8 cellular contexts compared by ENCODE assay signal in the genomic region with DNA sequence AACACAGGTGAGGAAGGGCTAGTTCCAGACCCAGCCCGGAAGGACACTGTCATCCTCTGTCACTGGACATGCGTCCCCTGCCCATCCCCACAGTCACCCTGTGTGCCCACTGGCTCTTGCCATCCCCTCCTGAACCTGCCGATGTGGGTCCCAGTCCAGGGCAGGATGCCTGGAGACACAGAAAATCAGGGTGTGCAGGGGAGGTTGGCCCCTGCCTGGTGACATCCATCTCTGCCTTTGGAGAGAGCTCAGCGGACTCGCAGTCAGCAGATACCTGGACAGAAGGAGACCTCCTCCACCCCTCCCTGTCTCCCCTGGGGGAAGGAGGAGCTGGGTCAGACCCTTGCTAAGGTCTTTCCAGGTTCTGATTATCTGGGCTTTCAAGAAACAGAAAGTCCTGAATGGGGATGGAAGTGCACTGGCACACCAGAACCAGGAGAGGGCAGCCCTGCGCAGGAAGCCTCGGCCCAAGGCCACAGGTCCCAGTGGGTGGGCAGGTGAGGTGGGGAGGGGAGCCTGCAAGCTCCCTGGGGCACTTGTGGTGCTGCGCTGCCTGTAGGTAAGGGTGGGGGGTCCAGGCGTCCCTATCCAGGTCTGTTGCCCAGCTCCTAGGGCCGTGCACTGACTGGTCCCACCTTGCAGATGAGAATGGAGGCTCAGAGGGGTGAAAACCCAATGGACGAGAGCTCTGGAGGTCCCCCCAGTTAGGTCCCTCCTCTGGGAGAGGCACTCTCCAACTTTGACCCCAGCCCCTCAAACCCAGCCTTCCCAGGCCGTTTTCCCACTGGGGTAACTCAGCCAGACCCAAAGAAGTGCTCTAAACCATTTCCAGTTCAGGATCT. TPM values are rescaled to one million over a fixed set of nuclear protein-coding genes. Genes with fewer than 3 reads are reported as not detected.
DNase-seq lines count a peak whose midpoint lies in the region; ATAC-seq and TF ChIP-seq lines count a peak whose summit lies in the region.

No MANE protein-coding gene starts in this region.

- no peak overlapping the region for H2AK9ac ChIP-seq in IMR-90 (replicated peaks; ENCODE audit: low read depth, low read length, poor library complexity)

- CTCF ChIA-PET in IMR-90 (lab: Yijun Ruan, JAX) = interaction anchor here (1.3 kb wide), 1 partner anchor 73 kb away, joined by 3 read pairs; no protein-coding TSS in a partner anchor
- CTCF ChIA-PET in activated B cell treated with CpG ODN at 0.5 μM for 24 hours (lab: Charles Lee) = interaction anchor here (1.1 kb wide), 1 partner anchor 8 kb away, joined by 4 read pairs; no protein-coding TSS in a partner anchor

- H3K27ac Mint-ChIP-seq in activated B cell treated with CpG ODN at 0.5 μM for 24 hours (no peak overlapping the region), nephron progenitor cell (no peak overlapping the region)

- no peak overlapping the region for H2BK120ac ChIP-seq in IMR-90 (ENCODE audit: low read depth, low read length)

- POLR2A ChIA-PET in IMR-90 (lab: Charles Lee; ENCODE audit: unreplicated experiment) (no interaction called here), activated B cell treated with CpG ODN at 0.5 μM for 24 hours (lab: Charles Lee) (no interaction called here)

- no peak overlapping the region; the same call in 1 of the 2 replicates for H3K4me2 ChIP-seq in IMR-90 (ENCODE audit: low read depth, low read length)

- H2BK15ac ChIP-seq in IMR-90 (ENCODE audit: low read depth, low read length) = no peak overlapping the region

- no peak overlapping the region for H4K8ac ChIP-seq in IMR-90 (ENCODE audit: low read depth in 2 of 2, low read length in 2 of 2)

- no peaks in the 10 kb centered on the region for H3K4me1 Mint-ChIP-seq in activated B cell treated with CpG ODN at 0.5 μM for 24 hours
- no peaks in the 10 kb centered on the region for H3K4me1 Mint-ChIP-seq in nephron progenitor cell

- H3K79me1 ChIP-seq in IMR-90 (ENCODE audit: low read depth in 1 of 2, low read length in 2 of 2) = no peaks in the 10 kb centered on the region

- H4K20me1 ChIP-seq in IMR-90 (ENCODE audit: insufficient read depth, low read length) = peaks cover 4% of the 10 kb centered on the region; the same call in 1 of the 2 replicates

- H3K9me1 ChIP-seq in IMR-90 (ENCODE audit: insufficient read depth, low read length) = peaks cover 6% of the 10 kb centered on the region; the same call in 1 of the 2 replicates

- ATAC-seq in IMR-90 (ENCODE audit: low read depth) = peak; percentile 93
- ATAC-seq in activated B cell treated with CpG ODN at 0.5 μM for 24 hours (ENCODE audit: low read depth) = peak; percentile 60
- no peak for ATAC-seq in HG02798 (IDR thresholded peaks at IDR 0.05; ENCODE audit: poor library complexity, unreplicated experiment)
- ATAC-seq in GM21825 (IDR thresholded peaks at IDR 0.05; ENCODE audit: unreplicated experiment) = no peak
- no peak for ATAC-seq in GM18505 (IDR thresholded peaks at IDR 0.05; ENCODE audit: unreplicated experiment)

- TF ChIP-seq RAD21 in IMR-90 (IDR thresholded peaks at IDR 0.05; ENCODE audit: low read length) = peak; percentile 75

- TF ChIP-seq CTCF in IMR-90 (conservative IDR thresholded peaks at IDR 0.05; ENCODE audit: low read depth, low read length) (peak; percentile 68), activated B cell treated with CpG ODN at 0.5 μM for 24 hours (IDR thresholded peaks at IDR 0.05) (no peak), nephron progenitor cell (IDR thresholded peaks at IDR 0.05) (peak; percentile 87)

- H3K4me3 Mint-ChIP-seq in activated B cell treated with CpG ODN at 0.5 μM for 24 hours = no peak overlapping the region
- no peak overlapping the region for H3K4me3 Mint-ChIP-seq in nephron progenitor cell

- DNase-seq in EL (peak; percentile 20), IMR-90 (peak; percentile 22), activated B cell treated with CpG ODN at 0.5 μM for 24 hours (no peak), epidermal melanocyte (ENCODE audit: insufficient read length, low spot score) (peak; percentile 62), nephron progenitor cell (peak; percentile 73)

- H3K9me3 Mint-ChIP-seq in activated B cell treated with CpG ODN at 0.5 μM for 24 hours (peaks cover 5% of the 10 kb centered on the region), nephron progenitor cell (peaks cover 7% of the 10 kb centered on the region)

- TF ChIP-seq POLR2A in IMR-90 (IDR thresholded peaks at IDR 0.05; ENCODE audit: low read depth, low read length) (no peak), GM18505 (IDR thresholded peaks at IDR 0.05; ENCODE audit: borderline replicate concordance, extremely low read depth, insufficient read depth, insufficient read length) (no peak)

- H2BK20ac ChIP-seq in IMR-90 (ENCODE audit: low read depth, low read length) = no peak overlapping the region

- peak overlapping the region; percentile 9 for H2AFZ ChIP-seq in IMR-90 (replicated peaks; ENCODE audit: low read length, poor library complexity)

- in situ Hi-C loops in IMR-90 (cut with MboI; ENCODE audit: low sequenced_read_pairs) = loop anchor here (25.0 kb wide), 1 partner anchor 1113 kb away; no protein-coding TSS in a partner anchor

- H3K56ac ChIP-seq in IMR-90 (ENCODE audit: extremely low read depth, insufficient read depth, low read length) = no peak overlapping the region

- H3K18ac ChIP-seq in IMR-90 (ENCODE audit: low read depth, low read length) = no peak overlapping the region

- H3K14ac ChIP-seq in IMR-90 (replicated peaks; ENCODE audit: low read depth, low read length) = no peak overlapping the region

- 0 out of 2 replicates have a peak, but pooled peaks cover 1% of the 10 kb centered on the region for H3K9me3 ChIP-seq in IMR-90 (ENCODE audit: control insufficient read depth, insufficient read depth, low read length)

- no peak overlapping the region for H4K5ac ChIP-seq in IMR-90 (ENCODE audit: low read depth, low read length)

- no peaks in the 10 kb centered on the region for H3K4me1 ChIP-seq in IMR-90 (ENCODE audit: control insufficient read depth, insufficient read depth, low read length)

- H2AK5ac ChIP-seq in IMR-90 (ENCODE audit: low read depth, low read length) = no peak overlapping the region

- dilution Hi-C loops in IMR-90 (cut with HindIII; ENCODE audit: low sequenced_read_pairs, unreplicated experiment) = no loop called here

- H3K36me3 ChIP-seq in IMR-90 (ENCODE audit: control insufficient read depth, insufficient read depth, low read length) = no peaks in the 10 kb centered on the region

- H3K27ac ChIP-seq in IMR-90 (ENCODE audit: insufficient read depth, low read length) = no peak overlapping the region

- BruUV-seq in IMR-90 (replicated peaks; lab: Mats Ljungman, UMichigan) = no TSS peak

- no peak overlapping the region for H3K4me3 ChIP-seq in IMR-90 (ENCODE audit: insufficient read depth, low read depth, low read length)

- H3K4ac ChIP-seq in IMR-90 (ENCODE audit: low read depth, low read length) = no peak overlapping the region

- intact Hi-C loops in IMR-90 (cut with micrococcal nuclease) = loop anchor here (1.0 kb wide), 1 partner anchor 83 kb away; no protein-coding TSS in a partner anchor
- intact Hi-C loops in activated B cell treated with CpG ODN at 0.5 μM for 24 hours (cut with micrococcal nuclease) = loop anchor here (1.0 to 10.0 kb wide), 2 partner anchors 288 to 1015 kb away; no protein-coding TSS in a partner anchor

- no peak overlapping the region for H3K9ac ChIP-seq in IMR-90 (ENCODE audit: low read depth, low read length)

- peaks cover 36% of the 10 kb centered on the region for H3K27me3 ChIP-seq in IMR-90 (ENCODE audit: control insufficient read depth, insufficient read depth, low read length)

- 0% methylated on average over 1 of the region's 12 CpGs; no CpG with 5 or more reads in 1 of the 2 experiments for WGBS in IMR-90 (ENCODE audit: extremely low coverage in 2 of 2, insufficient read length in 1 of 2), 2 experiments

- H3K36me3 Mint-ChIP-seq in activated B cell treated with CpG ODN at 0.5 μM for 24 hours (ENCODE audit: low read depth) (no peaks in the 10 kb centered on the region), nephron progenitor cell (ENCODE audit: low read depth) (no peaks in the 10 kb centered on the region)

- peaks cover 12% of the 10 kb centered on the region for H3K27me3 Mint-ChIP-seq in activated B cell treated with CpG ODN at 0.5 μM for 24 hours
- peaks cover 51% of the 10 kb centered on the region for H3K27me3 Mint-ChIP-seq in nephron progenitor cell (ENCODE audit: low read depth, poor library complexity)

- no peak overlapping the region for H3K23ac ChIP-seq in IMR-90 (ENCODE audit: low read depth, low read length)

- no peak overlapping the region for H2BK5ac ChIP-seq in IMR-90 (ENCODE audit: low read depth, low read length, poor library complexity, severe bottlenecking)

- H4K91ac ChIP-seq in IMR-90 (ENCODE audit: insufficient read depth, low read depth, low read length) = no peak overlapping the region

TF ChIP-seq in IMR-90, 13 proteins besides CTCF, POLR2A, EP300 and RAD21:
- TF ChIP-seq MXI1 (IDR thresholded peaks at IDR 0.05; ENCODE audit: borderline replicate concordance, low read depth, low read length) = no peak
- no peak for TF ChIP-seq BHLHE40 (IDR thresholded peaks at IDR 0.05; ENCODE audit: low read depth, low read length)
- TF ChIP-seq CEBPB (IDR thresholded peaks at IDR 0.05; ENCODE audit: low read depth, low read length) = no peak
- TF ChIP-seq, protein P1, sequence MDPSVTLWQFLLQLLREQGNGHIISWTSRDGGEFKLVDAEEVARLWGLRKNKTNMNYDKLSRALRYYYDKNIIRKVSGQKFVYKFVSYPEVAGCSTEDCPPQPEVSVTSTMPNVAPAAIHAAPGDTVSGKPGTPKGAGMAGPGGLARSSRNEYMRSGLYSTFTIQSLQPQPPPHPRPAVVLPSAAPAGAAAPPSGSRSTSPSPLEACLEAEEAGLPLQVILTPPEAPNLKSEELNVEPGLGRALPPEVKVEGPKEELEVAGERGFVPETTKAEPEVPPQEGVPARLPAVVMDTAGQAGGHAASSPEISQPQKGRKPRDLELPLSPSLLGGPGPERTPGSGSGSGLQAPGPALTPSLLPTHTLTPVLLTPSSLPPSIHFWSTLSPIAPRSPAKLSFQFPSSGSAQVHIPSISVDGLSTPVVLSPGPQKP (IDR thresholded peaks at IDR 0.05; ENCODE audit: borderline replicate concordance, low read depth, low read length) = no peak
- TF ChIP-seq SMC3 (IDR thresholded peaks at IDR 0.05; ENCODE audit: low read depth, low read length) = peak; percentile 75

RNA-seq across cellular contexts. Expression of a gene that starts 9.7 kb away (rescaled TPM):
- total RNA-seq in IMR-90 (2012; rRNA removed) = not detected in 2 replicates
- 0.34 TPM in 1 of 2 replicates, not detected in the other for polyA plus RNA-seq in IMR-90 (2012; rRNA removed)
- polyA plus RNA-seq in IMR-90 (2012; cell fraction: cytosol; rRNA removed) = 0.26 TPM in 1 of 2 replicates, not detected in the other
- polyA plus RNA-seq in IMR-90 (2012; cell fraction: nucleus; rRNA removed; ENCODE audit: low replicate concordance) = not detected in 2 replicates
- not detected in 2 replicates for total RNA-seq in activated B cell treated with CpG ODN at 0.5 μM for 24 hours

RNA-seq across cellular contexts. Expression of a gene that starts 14.1 kb away (rescaled TPM):
- 66.4 and 85.9 TPM in 2 replicates for total RNA-seq in IMR-90 (2012; rRNA removed)
- 309 and 459 TPM in 2 replicates for polyA plus RNA-seq in IMR-90 (2012; rRNA removed)
- 363 and 824 TPM in 2 replicates for polyA plus RNA-seq in IMR-90 (2012; cell fraction: cytosol; rRNA removed)
- 53.3 and 144 TPM in 2 replicates for polyA plus RNA-seq in IMR-90 (2012; cell fraction: nucleus; rRNA removed; ENCODE audit: low replicate concordance)
- 78.6 and 81.1 TPM in 2 replicates for total RNA-seq in activated B cell treated with CpG ODN at 0.5 μM for 24 hours

Comparison
In these comparisons a context has a peak if more than half of its experiments do, and no peak if none do; other contexts are left out.
1. ATAC-seq: peak in IMR-90 (single experiment) and activated B cell treated with CpG ODN at 0.5 μM for 24 hours (single experiment); none in HG02798 (single experiment), GM21825 (single experiment) and GM18505 (single experiment).